ENCODE assay signal across 8 cellular contexts in genomic region chr2:25215948-25216679, GRCh38. TPM values are rescaled to one million over a fixed set of nuclear protein-coding genes. Genes with fewer than 3 reads are reported as not detected.
DNase-seq lines count a peak whose midpoint lies in the region; ATAC-seq and FAIRE-seq lines count a peak whose summit lies in the region.

No MANE protein-coding gene starts in this region.

- no peaks in the 10 kb centered on the region for H3K9me3 Mint-ChIP-seq in memory B cell

- DNase-seq in GM18507 (ENCODE audit: extremely low spot score, insufficient read length, low read depth), result peak; percentile 70
- DNase-seq in activated CD4-positive, alpha-beta T cell treated with anti-CD3 and anti-CD28 coated beads for 4 hours, result peak; percentile 78 to 79
- peak; percentile 53 for DNase-seq in dermis blood vessel endothelial cell
- DNase-seq in memory B cell (ENCODE audit: low spot score in 2 of 2), result peak; percentile 75
- DNase-seq in stimulated activated CD8-positive, alpha-beta memory T cell treated with anti-CD3 and anti-CD28 coated beads, Interleukin-12 subunit alpha, Interleukin-12 subunit beta, amount 100 ng/mL, for 4 hours (ENCODE audit: low read depth), result peak; percentile 79
- no peak for DNase-seq in NCI-H524 (lab: John Stamatoyannopoulos, UW)
- no peak for DNase-seq in NCI-H1417 (lab: John Stamatoyannopoulos, UW)

- no peaks in the 10 kb centered on the region for H3K36me3 Mint-ChIP-seq in memory B cell

- peak; percentile 26 for FAIRE-seq in GM18507 (lab: Jason Lieb, UNC)

- peak overlapping the region; percentile 71 for H3K4me3 Mint-ChIP-seq in memory B cell

- H3K27me3 Mint-ChIP-seq in memory B cell, result peaks cover 2% of the 10 kb centered on the region

- peaks cover 11% of the 10 kb centered on the region for H3K4me1 Mint-ChIP-seq in memory B cell

- peak overlapping the region; percentile 80 for H3K27ac Mint-ChIP-seq in memory B cell

- ATAC-seq in HG03095 (IDR thresholded peaks at IDR 0.05; ENCODE audit: unreplicated experiment) (peak; percentile 64), memory B cell (ENCODE audit: low read depth) (peak; percentile 94)

RNA-seq across cellular contexts. Expression of gene POMC, which starts 47.7 kb away (rescaled TPM):
- total RNA-seq in dermis blood vessel endothelial cell, result 2.8 and 3.2 TPM in 2 replicates

Comparison
In these comparisons a context has a peak if more than half of its experiments do, and no peak if none do; other contexts are left out.
1. DNase-seq: peak in GM18507 (single experiment), activated CD4-positive, alpha-beta T cell treated with anti-CD3 and anti-CD28 coated beads for 4 hours (2 of 2), dermis blood vessel endothelial cell (single experiment), memory B cell (2 of 2) and stimulated activated CD8-positive, alpha-beta memory T cell treated with anti-CD3 and anti-CD28 coated beads, Interleukin-12 subunit alpha, Interleukin-12 subunit beta, amount 100 ng/mL, for 4 hours (single experiment); none in NCI-H524 (0 of 2) and NCI-H1417 (0 of 3).